1 cellular context compared by ENCODE assay signal in genomic region chr19:39078436-39079200, GRCh38.
TF ChIP-seq lines count a peak whose summit lies in the region.

No MANE protein-coding gene starts in this region.

TF ChIP-seq in IMR-90, 13 proteins besides CTCF, POLR2A, EP300 and RAD21:
- peak; percentile 64; the same call in 1 of the 2 replicates for TF ChIP-seq FOS (IDR thresholded peaks at IDR 0.05; ENCODE audit: low read depth, low read length)
- TF ChIP-seq MAZ (IDR thresholded peaks at IDR 0.05; ENCODE audit: borderline replicate concordance, low read depth, low read length): 0 out of 2 replicates have a peak, but pooled peaks have one; percentile 6
- TF ChIP-seq RCOR1 (IDR thresholded peaks at IDR 0.05; ENCODE audit: insufficient replicate concordance, low read length): peak; percentile 99
- TF ChIP-seq ELK1 (IDR thresholded peaks at IDR 0.05; ENCODE audit: borderline replicate concordance, low read depth, low read length): no peak
- TF ChIP-seq BHLHE40 (IDR thresholded peaks at IDR 0.05; ENCODE audit: low read depth, low read length): peak; percentile 55
- TF ChIP-seq CEBPB (IDR thresholded peaks at IDR 0.05; ENCODE audit: low read depth, low read length): no peak; the same call in 1 of the 2 replicates
- TF ChIP-seq NFE2L2 (IDR thresholded peaks at IDR 0.05; ENCODE audit: low read depth, low read length): peak; percentile 80; the same call in 1 of the 2 replicates
- TF ChIP-seq USF2 (IDR thresholded peaks at IDR 0.05; ENCODE audit: low read depth, low read length): no peak
- no peak for TF ChIP-seq SMC3 (IDR thresholded peaks at IDR 0.05; ENCODE audit: low read depth, low read length)
- peak; percentile 37; the same call in 1 of the 2 replicates for TF ChIP-seq MAFK (IDR thresholded peaks at IDR 0.05; ENCODE audit: low read depth, low read length)
- no peak for TF ChIP-seq RFX5 (IDR thresholded peaks at IDR 0.05; ENCODE audit: low read depth, low read length)
- TF ChIP-seq CHD1 (IDR thresholded peaks at IDR 0.05; ENCODE audit: low read depth, low read length): no peak
- TF ChIP-seq MXI1 (IDR thresholded peaks at IDR 0.05; ENCODE audit: borderline replicate concordance, low read depth, low read length): no peak
